Comparison of ENCODE assay signal across 1 cellular context in the genomic region with DNA sequence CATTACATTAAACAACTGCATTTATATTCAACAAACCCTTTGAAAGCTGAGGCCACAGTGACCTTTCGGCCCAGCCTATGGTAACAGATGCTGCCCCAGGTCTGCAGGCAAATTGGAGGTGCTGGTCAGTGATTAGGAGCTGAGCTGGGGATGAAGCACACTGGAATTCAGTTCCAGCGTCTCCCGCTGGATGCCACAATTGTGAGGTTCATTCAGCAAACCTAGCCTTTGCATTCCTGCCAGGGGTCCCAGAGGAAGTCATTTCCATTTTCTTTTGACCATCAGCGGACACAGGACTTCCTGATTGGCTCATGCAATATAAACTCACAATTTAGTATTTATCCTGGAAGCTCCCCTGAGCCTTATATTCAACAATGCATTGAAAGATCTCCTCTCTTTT.
TF ChIP-seq lines count a peak whose summit lies in the region.

No MANE protein-coding gene starts in this region.

TF ChIP-seq in GM23338, 12 proteins besides CTCF, POLR2A, EP300 and RAD21 (continued from another document):
- TF ChIP-seq, protein P1, sequence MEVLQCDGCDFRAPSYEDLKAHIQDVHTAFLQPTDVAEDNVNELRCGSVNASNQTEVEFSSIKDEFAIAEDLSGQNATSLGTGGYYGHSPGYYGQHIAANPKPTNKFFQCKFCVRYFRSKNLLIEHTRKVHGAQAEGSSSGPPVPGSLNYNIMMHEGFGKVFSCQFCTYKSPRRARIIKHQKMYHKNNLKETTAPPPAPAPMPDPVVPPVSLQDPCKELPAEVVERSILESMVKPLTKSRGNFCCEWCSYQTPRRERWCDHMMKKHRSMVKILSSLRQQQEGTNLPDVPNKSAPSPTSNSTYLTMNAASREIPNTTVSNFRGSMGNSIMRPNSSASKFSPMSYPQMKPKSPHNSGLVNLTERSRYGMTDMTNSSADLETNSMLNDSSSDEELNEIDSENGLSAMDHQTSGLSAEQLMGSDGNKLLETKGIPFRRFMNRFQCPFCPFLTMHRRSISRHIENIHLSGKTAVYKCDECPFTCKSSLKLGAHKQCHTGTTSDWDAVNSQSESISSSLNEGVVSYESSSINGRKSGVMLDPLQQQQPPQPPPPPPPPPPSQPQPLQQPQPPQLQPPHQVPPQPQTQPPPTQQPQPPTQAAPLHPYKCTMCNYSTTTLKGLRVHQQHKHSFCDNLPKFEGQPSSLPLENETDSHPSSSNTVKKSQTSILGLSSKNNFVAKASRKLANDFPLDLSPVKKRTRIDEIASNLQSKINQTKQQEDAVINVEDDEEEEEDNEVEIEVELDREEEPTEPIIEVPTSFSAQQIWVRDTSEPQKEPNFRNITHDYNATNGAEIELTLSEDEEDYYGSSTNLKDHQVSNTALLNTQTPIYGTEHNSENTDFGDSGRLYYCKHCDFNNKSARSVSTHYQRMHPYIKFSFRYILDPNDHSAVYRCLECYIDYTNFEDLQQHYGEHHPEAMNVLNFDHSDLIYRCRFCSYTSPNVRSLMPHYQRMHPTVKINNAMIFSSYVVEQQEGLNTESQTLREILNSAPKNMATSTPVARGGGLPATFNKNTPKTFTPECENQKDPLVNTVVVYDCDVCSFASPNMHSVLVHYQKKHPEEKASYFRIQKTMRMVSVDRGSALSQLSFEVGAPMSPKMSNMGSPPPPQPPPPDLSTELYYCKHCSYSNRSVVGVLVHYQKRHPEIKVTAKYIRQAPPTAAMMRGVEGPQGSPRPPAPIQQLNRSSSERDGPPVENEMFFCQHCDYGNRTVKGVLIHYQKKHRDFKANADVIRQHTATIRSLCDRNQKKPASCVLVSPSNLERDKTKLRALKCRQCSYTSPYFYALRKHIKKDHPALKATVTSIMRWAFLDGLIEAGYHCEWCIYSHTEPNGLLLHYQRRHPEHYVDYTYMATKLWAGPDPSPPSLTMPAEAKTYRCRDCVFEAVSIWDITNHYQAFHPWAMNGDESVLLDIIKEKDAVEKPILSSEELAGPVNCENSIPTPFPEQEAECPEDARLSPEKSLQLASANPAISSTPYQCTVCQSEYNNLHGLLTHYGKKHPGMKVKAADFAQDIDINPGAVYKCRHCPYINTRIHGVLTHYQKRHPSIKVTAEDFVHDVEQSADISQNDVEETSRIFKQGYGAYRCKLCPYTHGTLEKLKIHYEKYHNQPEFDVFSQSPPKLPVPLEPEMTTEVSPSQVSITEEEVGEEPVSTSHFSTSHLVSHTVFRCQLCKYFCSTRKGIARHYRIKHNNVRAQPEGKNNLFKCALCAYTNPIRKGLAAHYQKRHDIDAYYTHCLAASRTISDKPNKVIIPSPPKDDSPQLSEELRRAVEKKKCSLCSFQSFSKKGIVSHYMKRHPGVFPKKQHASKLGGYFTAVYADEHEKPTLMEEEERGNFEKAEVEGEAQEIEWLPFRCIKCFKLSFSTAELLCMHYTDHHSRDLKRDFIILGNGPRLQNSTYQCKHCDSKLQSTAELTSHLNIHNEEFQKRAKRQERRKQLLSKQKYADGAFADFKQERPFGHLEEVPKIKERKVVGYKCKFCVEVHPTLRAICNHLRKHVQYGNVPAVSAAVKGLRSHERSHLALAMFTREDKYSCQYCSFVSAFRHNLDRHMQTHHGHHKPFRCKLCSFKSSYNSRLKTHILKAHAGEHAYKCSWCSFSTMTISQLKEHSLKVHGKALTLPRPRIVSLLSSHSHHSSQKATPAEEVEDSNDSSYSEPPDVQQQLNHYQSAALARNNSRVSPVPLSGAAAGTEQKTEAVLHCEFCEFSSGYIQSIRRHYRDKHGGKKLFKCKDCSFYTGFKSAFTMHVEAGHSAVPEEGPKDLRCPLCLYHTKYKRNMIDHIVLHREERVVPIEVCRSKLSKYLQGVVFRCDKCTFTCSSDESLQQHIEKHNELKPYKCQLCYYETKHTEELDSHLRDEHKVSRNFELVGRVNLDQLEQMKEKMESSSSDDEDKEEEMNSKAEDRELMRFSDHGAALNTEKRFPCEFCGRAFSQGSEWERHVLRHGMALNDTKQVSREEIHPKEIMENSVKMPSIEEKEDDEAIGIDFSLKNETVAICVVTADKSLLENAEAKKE (CRISPR knock-in tag; IDR thresholded peaks at IDR 0.05): peak; percentile 81
- TF ChIP-seq ZNF114 (CRISPR knock-in tag; IDR thresholded peaks at IDR 0.05): no peak
